12 cellular contexts compared by ENCODE assay signal in the genomic region with DNA sequence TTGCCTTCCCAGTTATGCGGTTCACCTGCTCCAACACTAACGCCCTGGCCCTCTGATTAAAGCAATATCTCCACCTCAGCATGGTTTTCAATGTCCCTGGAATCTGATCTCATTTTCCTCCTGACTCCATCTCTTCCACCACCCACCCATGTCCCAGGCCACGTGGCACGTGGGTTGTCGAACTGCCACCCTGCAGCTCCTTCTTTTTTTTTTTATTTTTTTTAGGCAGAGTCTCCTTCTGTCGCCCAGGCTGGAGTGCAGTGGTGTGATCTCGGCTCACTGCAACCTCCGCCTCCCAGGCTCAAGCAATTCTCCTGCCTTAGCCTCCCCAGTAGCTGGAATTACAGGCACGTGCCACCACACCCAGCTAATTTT. TPM values are rescaled to one million over a fixed set of nuclear protein-coding genes. Genes with fewer than 3 reads are reported as not detected.
"Had no signal": no experiment of that assay in that cellular context is flagged by ENCODE, and none has a peak within 500 bp of the region (broad histone marks: within the 10 kb centered on the region; RNA-seq: fewer than 3 reads in every experiment).

No MANE protein-coding gene starts in this region.

RNA-seq across cellular contexts. Expression of a gene that starts 44.3 kb away (rescaled TPM):
- total RNA-seq: natural killer cell, omental fat pad, osteocyte, pulmonary artery endothelial cell, right atrium auricular region, sciatic nerve, spleen, upper lobe of right lung, urinary bladder had no signal
- polyA plus RNA-seq: neural cell, pancreas, smooth muscle cell, spleen, urinary bladder had no signal
